ENCODE assay signal across 1 cellular context in genomic region chr20:2124632-2125131, GRCh38.
TF ChIP-seq lines count a peak whose summit lies in the region.

No MANE protein-coding gene starts in this region.

TF ChIP-seq in GM12878, 131 proteins besides CTCF, POLR2A, EP300 and RAD21 (continued from another document):
- TF ChIP-seq ZBTB11 (CRISPR knock-in tag; IDR thresholded peaks at IDR 0.05), result no peak
